34 cellular contexts compared by ENCODE assay signal in the genomic region with DNA sequence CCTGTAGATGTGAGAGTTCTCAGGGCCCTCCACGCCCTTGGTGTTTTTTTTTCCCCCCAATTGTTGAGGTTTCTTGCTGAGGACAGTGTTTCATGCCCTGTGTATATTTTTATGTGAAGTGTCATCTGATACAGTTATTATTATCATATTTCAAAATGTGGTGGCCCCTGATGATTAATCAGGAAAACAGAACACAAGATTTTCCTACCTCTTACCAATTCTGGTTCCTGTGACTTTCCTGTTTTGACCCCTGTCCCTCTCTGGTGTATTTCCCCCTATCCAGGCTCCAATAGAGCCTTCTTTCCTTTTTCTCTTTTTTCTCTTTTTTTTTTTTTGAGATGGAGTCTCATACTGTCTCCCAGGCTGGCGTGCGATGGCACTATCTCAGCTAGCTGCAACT. TPM values are rescaled to one million over a fixed set of nuclear protein-coding genes. Genes with fewer than 3 reads are reported as not detected.
"Had no signal": no experiment of that assay in that cellular context is flagged by ENCODE, and none has a peak within 500 bp of the region (broad histone marks: within the 10 kb centered on the region; RNA-seq: fewer than 3 reads in every experiment).

No MANE protein-coding gene starts in this region.

- H3K9me3 ChIP-seq: left lung, lower lobe of right lung, pancreas, prostate gland, spleen, tibial nerve, uterus had no signal

- H3K27ac Mint-ChIP-seq: immature natural killer cell; naive thymus-derived CD8-positive, alpha-beta T cell; nephron; stimulated activated memory B cell treated with anti-CD40 and anti-IgM and Interleukin-4, amounts not matched to agents 10 μg/mL and 1 μg/mL and 100 μg/mL, for 72 hours; type B pancreatic cell had no signal

- H3K36me3 Mint-ChIP-seq: immature natural killer cell; naive thymus-derived CD8-positive, alpha-beta T cell; stimulated activated memory B cell treated with anti-CD40 and anti-IgM and Interleukin-4, amounts not matched to agents 10 μg/mL and 1 μg/mL and 100 μg/mL, for 72 hours; type B pancreatic cell had no signal

- H3K27me3 Mint-ChIP-seq: type B pancreatic cell had no signal

- H3K9me3 Mint-ChIP-seq: immature natural killer cell; stimulated activated memory B cell treated with anti-CD40 and anti-IgM and Interleukin-4, amounts not matched to agents 10 μg/mL and 1 μg/mL and 100 μg/mL, for 72 hours; stimulated activated naive CD8-positive, alpha-beta T cell treated with anti-CD3 and anti-CD28 coated beads, Interleukin-15, amount 100 ng/mL, for 72 hours; type B pancreatic cell had no signal

- H3K4me3 ChIP-seq: left lung, lower lobe of right lung, pancreas, prostate gland, spleen, tibial nerve, uterus had no signal

- H3K27ac ChIP-seq: left lung, lower lobe of right lung, pancreas, prostate gland, spleen, tibial nerve, uterus had no signal

- H3K4me1 ChIP-seq: left lung, lower lobe of right lung, pancreas, prostate gland, spleen, tibial nerve, uterus had no signal

- H3K4me3 Mint-ChIP-seq: immature natural killer cell; naive thymus-derived CD8-positive, alpha-beta T cell; nephron; neural crest cell; stimulated activated memory B cell treated with anti-CD40 and anti-IgM and Interleukin-4, amounts not matched to agents 10 μg/mL and 1 μg/mL and 100 μg/mL, for 72 hours; stimulated activated naive CD8-positive, alpha-beta T cell treated with anti-CD3 and anti-CD28 coated beads, Interleukin-15, amount 100 ng/mL, for 72 hours; type B pancreatic cell had no signal

- H3K27me3 ChIP-seq: left lung, pancreas, spleen, tibial nerve, uterus had no signal

- H3K4me1 Mint-ChIP-seq: immature natural killer cell; nephron; neural crest cell; stimulated activated memory B cell treated with anti-CD40 and anti-IgM and Interleukin-4, amounts not matched to agents 10 μg/mL and 1 μg/mL and 100 μg/mL, for 72 hours had no signal

- H3K36me3 ChIP-seq: left lung, lower lobe of right lung, pancreas, prostate gland, spleen, tibial nerve, uterus had no signal

- ATAC-seq: left colon; left lung; lower lobe of right lung; naive thymus-derived CD8-positive, alpha-beta T cell; pancreas; right cardiac atrium; sciatic nerve; stimulated activated memory B cell treated with anti-CD40 and anti-IgM and Interleukin-4, amounts not matched to agents 10 μg/mL and 1 μg/mL and 100 μg/mL, for 72 hours; stimulated activated naive CD8-positive, alpha-beta T cell treated with anti-CD3 and anti-CD28 coated beads, Interleukin-15, amount 100 ng/mL, for 72 hours had no signal

- DNase-seq: hypothalamus; immature natural killer cell; kidney; left colon; left lung; lower lobe of right lung; mammary epithelial cell; mesenchymal stem cell; naive thymus-derived CD8-positive, alpha-beta T cell; nucleus accumbens; pancreas; posterior cingulate gyrus; retina; right cardiac atrium; small intestine; spleen; stimulated activated CD4-positive, alpha-beta T cell treated with anti-CD3 and anti-CD28 coated beads, Interleukin-4, amount 100 ng/mL, for 4 hours; stimulated activated CD8-positive, alpha-beta memory T cell treated with anti-CD3 and anti-CD28 coated beads, Interleukin-4, amount 100 ng/mL, for 48 hours; stimulated activated naive CD4-positive, alpha-beta T cell treated with Interleukin-2 at 50 U/mL for 16 hours; stimulated activated naive CD8-positive, alpha-beta T cell treated with anti-CD3 and anti-CD28 coated beads, Interleukin-15, amount 100 ng/mL, for 72 hours; substantia nigra; uterus had no signal

RNA-seq across cellular contexts. Expression of a gene that starts 0.6 kb away (rescaled TPM):
- total RNA-seq: kidney; left colon; left lung; liver; lower lobe of right lung; mucosa of gallbladder; naive thymus-derived CD8-positive, alpha-beta T cell; neural crest cell; osteoblast; prostate gland; right cardiac atrium; sciatic nerve; spleen; temporal lobe; tibial nerve; ureter; uterus had no signal
- polyA plus RNA-seq: immature natural killer cell; liver; mammary epithelial cell; naive thymus-derived CD8-positive, alpha-beta T cell; right cardiac atrium; small intestine; spleen had no signal

RNA-seq across cellular contexts. Expression of a gene that starts 24.6 kb away (rescaled TPM):
- total RNA-seq: kidney; left colon; left lung; liver; lower lobe of right lung; mammary epithelial cell; mucosa of gallbladder; naive thymus-derived CD8-positive, alpha-beta T cell; neural crest cell; osteoblast; prostate gland; right cardiac atrium; sciatic nerve; spleen; temporal lobe; tibial nerve; ureter; uterus had no signal
- polyA plus RNA-seq: immature natural killer cell; liver; mammary epithelial cell; naive thymus-derived CD8-positive, alpha-beta T cell; pancreas; right cardiac atrium; small intestine; spleen had no signal
